In genomic region chr11:62770778-62771143, GRCh38 we compare ENCODE assay signal across 8 cellular contexts. TPM values are rescaled to one million over a fixed set of nuclear protein-coding genes. Genes with fewer than 3 reads are reported as not detected.
DNase-seq lines count a peak whose midpoint lies in the region; ATAC-seq and TF ChIP-seq lines count a peak whose summit lies in the region.

No MANE protein-coding gene starts in this region.

- H3K9ac ChIP-seq in mammary epithelial cell (ENCODE audit: insufficient read depth, low read length) (peak overlapping the region; percentile 30), subcutaneous abdominal adipose tissue (ENCODE audit: low read length in 5 of 5) (peak overlapping the region; percentile 3 to 89 (median 80))

- H3K36me3 ChIP-seq in A673 (ENCODE audit: insufficient read depth, low read length, poor library complexity, severe bottlenecking): peaks cover 16% of the 10 kb centered on the region
- H3K36me3 ChIP-seq in mammary epithelial cell (ENCODE audit: insufficient read depth, low read length): peaks cover 4% of the 10 kb centered on the region
- H3K36me3 ChIP-seq in subcutaneous abdominal adipose tissue (ENCODE audit: control insufficient read depth in 5 of 5, insufficient read depth in 5 of 5, low read length in 5 of 5): peaks cover 6 to 33% (median 23%) of the 10 kb centered on the region in 5 donors

- H3K4me3 ChIP-seq in A673 (ENCODE audit: low read depth, low read length, poor library complexity, severe bottlenecking) (peak overlapping the region; percentile 70), mammary epithelial cell (replicated peaks in 1 of 3; ENCODE audit: insufficient read depth in 1 of 3, low read depth in 2 of 3, low read length in 3 of 3) (peak overlapping the region; percentile 33 to 93 (median 55)), subcutaneous abdominal adipose tissue (ENCODE audit: low read depth in 1 of 5, low read length in 5 of 5) (peak overlapping the region; percentile 75 to 86 (median 81))

- intact Hi-C loops in A673 (cut with micrococcal nuclease; ENCODE audit: unreplicated experiment): loop anchor here (5.0 kb wide), 1 partner anchor 43 kb away; the partner anchor contains the start of genes HNRNPUL2 and TTC9C
- intact Hi-C loops in mammary epithelial cell (cut with micrococcal nuclease): loop anchor here (1.0 to 5.0 kb wide), 2 partner anchors 9 to 178 kb away; partner anchors contain the start of genes POLR2G and TUT1

- BruUV-seq in A673 (replicated peaks; lab: Mats Ljungman, UMichigan) (TSS peak; percentile 97), mammary epithelial cell (replicated peaks; lab: Mats Ljungman, UMichigan) (no TSS peak)

- DNase-seq in A673 (ENCODE audit: low spot score) (no peak), NOMO-1 treated with DMSO at 0.1 percent for 48 hours (lab: John Stamatoyannopoulos, UW; ENCODE audit: unreplicated experiment) (peak; percentile 47), mammary epithelial cell (no peak), left lobe of liver (ENCODE audit: low spot score) (peak; percentile 54)
- no peak for DNase-seq in central memory CD4-positive, alpha-beta T cell
- no peak for DNase-seq in stimulated activated naive CD4-positive, alpha-beta T cell treated with Interleukin-2 at 50 U/mL for 16 hours (lab: John Stamatoyannopoulos, UW)

- H3K27me3 ChIP-seq in A673 (replicated peaks; ENCODE audit: insufficient read depth, low read depth, low read length, poor library complexity) (no peaks in the 10 kb centered on the region), mammary epithelial cell (ENCODE audit: insufficient read depth, low read length) (no peaks in the 10 kb centered on the region), subcutaneous abdominal adipose tissue (ENCODE audit: control insufficient read depth in 5 of 5, insufficient read depth in 4 of 5, low read length in 5 of 5) (peaks cover 0 to 4% (median 0%) of the 10 kb centered on the region in 5 donors)

- H3K4me2 ChIP-seq in mammary epithelial cell (ENCODE audit: insufficient read depth, low read depth, low read length): peak overlapping the region; percentile 83

- dilution Hi-C loops in mammary epithelial cell (cut with HindIII; ENCODE audit: low sequenced_read_pairs): loop anchor here (5.0 kb wide), 2 partner anchors 67 to 98 kb away; partner anchors contain the start of genes LBHD1, UQCC3 and WDR74

- H3K9me3 ChIP-seq in A673 (ENCODE audit: low read depth, low read length, poor library complexity, severe bottlenecking) (no peaks in the 10 kb centered on the region), mammary epithelial cell (replicated peaks; ENCODE audit: insufficient read depth, low read length) (no peaks in the 10 kb centered on the region), subcutaneous abdominal adipose tissue (ENCODE audit: control insufficient read depth in 5 of 5, low read length in 5 of 5) (no peaks in the 10 kb centered on the region)

- H3K79me2 ChIP-seq in mammary epithelial cell (ENCODE audit: insufficient read depth, low read length): peaks cover 18% of the 10 kb centered on the region

- 2% methylated on average over 10 of the region's 18 CpGs for WGBS in mammary epithelial cell (ENCODE audit: low coverage, missing lambda C conversion rate)

- CTCF ChIA-PET in A673 (lab: Charles Lee) (interaction anchor here (0.6 to 1.4 kb wide), 4 partner anchors 16 to 113 kb away, joined by 3 to 9 read pairs (median 4); partner anchors contain the start of genes STX5 and ZBTB3), mammary epithelial cell (lab: Charles Lee; ENCODE audit: low non-redundant PET) (no interaction called here)

- H2AFZ ChIP-seq in mammary epithelial cell (ENCODE audit: low read depth, low read length): peak overlapping the region; percentile 86

- in situ Hi-C loops in mammary epithelial cell (cut with MboI; ENCODE audit: low sequenced_read_pairs in 2 of 2): no loop called here

- POLR2A ChIA-PET in A673 (lab: Charles Lee; ENCODE audit: low non-redundant PET): interaction anchor here (0.7 to 1.2 kb wide), 3 partner anchors 9 to 228 kb away, joined by 3 to 7 read pairs (median 4); partner anchors contain the start of gene POLR2G

- ATAC-seq in GM18868 (IDR thresholded peaks at IDR 0.05; ENCODE audit: unreplicated experiment) (peak; percentile 2), left lobe of liver (peak; percentile 42)

- H3K27ac ChIP-seq in A673 (ENCODE audit: low read depth, low read length, poor library complexity, severe bottlenecking): peak overlapping the region; percentile 89
- peak overlapping the region; percentile 53 for H3K27ac ChIP-seq in mammary epithelial cell (ENCODE audit: insufficient read depth, low read depth, low read length)
- H3K27ac ChIP-seq in subcutaneous abdominal adipose tissue (ENCODE audit: low read depth, low read length): peak overlapping the region; percentile 78

- peaks cover 21% of the 10 kb centered on the region for H3K4me1 ChIP-seq in A673 (ENCODE audit: insufficient read depth, low read length, poor library complexity, severe bottlenecking)
- peaks cover 16% of the 10 kb centered on the region for H3K4me1 ChIP-seq in mammary epithelial cell (ENCODE audit: insufficient read depth, low read length)
- H3K4me1 ChIP-seq in subcutaneous abdominal adipose tissue (ENCODE audit: control insufficient read depth in 5 of 5, insufficient read depth in 5 of 5, low read length in 5 of 5): peaks cover 7 to 24% (median 20%) of the 10 kb centered on the region in 5 donors

- no peaks in the 10 kb centered on the region for H4K20me1 ChIP-seq in mammary epithelial cell (ENCODE audit: insufficient read depth, low read length)

- no peak for TF ChIP-seq CTCF in A673 (conservative IDR thresholded peaks at IDR 0.05; ENCODE audit: low read depth, low read length)
- no peak for TF ChIP-seq CTCF in mammary epithelial cell (conservative IDR thresholded peaks at IDR 0.05 in 1 of 2, IDR thresholded peaks at IDR 0.05 in 1 of 2; ENCODE audit: extremely low read depth in 1 of 2, insufficient read depth in 1 of 2, low read depth in 1 of 2, low read length in 2 of 2)

RNA-seq across cellular contexts. Expression of gene TAF6L, which starts 0.4 kb away (rescaled TPM):
- total RNA-seq in A673 (2021) (70.0 and 70.9 TPM in 2 replicates), mammary epithelial cell (10 to 100 TPM; 16.3 to 22.0 TPM), left lobe of liver (22.9 TPM)
- 13.9 TPM for polyA plus RNA-seq in mammary epithelial cell
- polyA minus RNA-seq in mammary epithelial cell: 6.2 TPM

RNA-seq across cellular contexts. Expression of gene POLR2G, which starts 9.4 kb away (rescaled TPM):
- total RNA-seq in A673 (2021) (159 and 166 TPM in 2 replicates), mammary epithelial cell (10 to 100 TPM; 45.0 to 70.9 TPM), left lobe of liver (22.7 TPM)
- 159 TPM for polyA plus RNA-seq in mammary epithelial cell
- polyA minus RNA-seq in mammary epithelial cell: 167 TPM

RNA-seq across cellular contexts. Expression of gene TMEM179B, which starts 16.4 kb away (rescaled TPM):
- total RNA-seq in A673 (2021) (46.6 and 52.1 TPM in 2 replicates), mammary epithelial cell (10 to 100 TPM; 20.5 to 26.9 TPM), left lobe of liver (27.5 TPM)
- polyA plus RNA-seq in mammary epithelial cell: 57.7 TPM
- polyA minus RNA-seq in mammary epithelial cell: 51.5 TPM

RNA-seq across cellular contexts. Expression of gene ZBTB3, which starts 16.8 kb away (rescaled TPM):
- total RNA-seq in A673 (2021): 12.0 and 13.1 TPM in 2 replicates
- 10 to 100 TPM in 1 of 2 donors, 1 to 10 TPM in 1; 6.5 to 16.0 TPM for total RNA-seq in mammary epithelial cell
- polyA plus RNA-seq in mammary epithelial cell: 5.9 TPM
- 3.8 TPM for polyA minus RNA-seq in mammary epithelial cell
- total RNA-seq in left lobe of liver: 5.5 TPM

RNA-seq across cellular contexts. Expression of gene TMEM223, which starts 21.0 kb away (rescaled TPM):
- 23.4 and 29.3 TPM in 2 replicates for total RNA-seq in A673 (2021)
- total RNA-seq in mammary epithelial cell: 10 to 100 TPM; 12.5 to 14.6 TPM
- polyA plus RNA-seq in mammary epithelial cell: 25.5 TPM
- 4.1 TPM for polyA minus RNA-seq in mammary epithelial cell
- total RNA-seq in left lobe of liver: 7.6 TPM

Comparison
In these comparisons a context has a peak if more than half of its experiments do, and no peak if none do; other contexts are left out.
1. DNase-seq: peak in NOMO-1 treated with DMSO at 0.1 percent for 48 hours (single experiment) and left lobe of liver (single experiment); none in A673 (single experiment), mammary epithelial cell (single experiment), central memory CD4-positive, alpha-beta T cell (single experiment) and stimulated activated naive CD4-positive, alpha-beta T cell treated with Interleukin-2 at 50 U/mL for 16 hours (single experiment).
2. Peak in every context shown above with its lines, with median percentiles within 50 percentile points of each other: H3K27ac ChIP-seq and H3K4me3 ChIP-seq.